ENCODE assay signal across 2 cellular contexts in genomic region chr20:31985152-31985551, GRCh38.
TF ChIP-seq lines count a peak whose summit lies in the region.

No MANE protein-coding gene starts in this region.

TF ChIP-seq in HEK293, 187 proteins besides CTCF, POLR2A, EP300 and RAD21 (continued from another document):
- TF ChIP-seq ZBTB26 (tag by site-specific recombination; optimal IDR thresholded peaks at IDR 0.05) (no peak), ZFP3 (tag by site-specific recombination; IDR thresholded peaks at IDR 0.05; ENCODE audit: low read depth) (no peak), ZNF2 (tag by site-specific recombination; IDR thresholded peaks at IDR 0.05) (no peak), SP3 (tag by site-specific recombination; IDR thresholded peaks at IDR 0.05) (no peak), ZNF623 (tag by site-specific recombination; IDR thresholded peaks at IDR 0.05) (no peak), GLI4 (tag by site-specific recombination; IDR thresholded peaks at IDR 0.05) (no peak), ZNF223 (tag by site-specific recombination; IDR thresholded peaks at IDR 0.05) (no peak), ZNF16 (tag by site-specific recombination; IDR thresholded peaks at IDR 0.05; ENCODE audit: low read depth) (no peak), ZBTB17 (tag by site-specific recombination; IDR thresholded peaks at IDR 0.05) (0 out of 2 replicates have a peak, but pooled peaks have one; percentile 45), ZNF433 (tag by site-specific recombination; IDR thresholded peaks at IDR 0.05; ENCODE audit: low read depth) (no peak), ZNF133 (tag by site-specific recombination; IDR thresholded peaks at IDR 0.05) (no peak), ZNF548 (tag by site-specific recombination; IDR thresholded peaks at IDR 0.05) (no peak), ZNF514 (tag by site-specific recombination; IDR thresholded peaks at IDR 0.05) (no peak), ZIC2 (tag by site-specific recombination; IDR thresholded peaks at IDR 0.05) (peak; percentile 68)
- TF ChIP-seq, protein P1, sequence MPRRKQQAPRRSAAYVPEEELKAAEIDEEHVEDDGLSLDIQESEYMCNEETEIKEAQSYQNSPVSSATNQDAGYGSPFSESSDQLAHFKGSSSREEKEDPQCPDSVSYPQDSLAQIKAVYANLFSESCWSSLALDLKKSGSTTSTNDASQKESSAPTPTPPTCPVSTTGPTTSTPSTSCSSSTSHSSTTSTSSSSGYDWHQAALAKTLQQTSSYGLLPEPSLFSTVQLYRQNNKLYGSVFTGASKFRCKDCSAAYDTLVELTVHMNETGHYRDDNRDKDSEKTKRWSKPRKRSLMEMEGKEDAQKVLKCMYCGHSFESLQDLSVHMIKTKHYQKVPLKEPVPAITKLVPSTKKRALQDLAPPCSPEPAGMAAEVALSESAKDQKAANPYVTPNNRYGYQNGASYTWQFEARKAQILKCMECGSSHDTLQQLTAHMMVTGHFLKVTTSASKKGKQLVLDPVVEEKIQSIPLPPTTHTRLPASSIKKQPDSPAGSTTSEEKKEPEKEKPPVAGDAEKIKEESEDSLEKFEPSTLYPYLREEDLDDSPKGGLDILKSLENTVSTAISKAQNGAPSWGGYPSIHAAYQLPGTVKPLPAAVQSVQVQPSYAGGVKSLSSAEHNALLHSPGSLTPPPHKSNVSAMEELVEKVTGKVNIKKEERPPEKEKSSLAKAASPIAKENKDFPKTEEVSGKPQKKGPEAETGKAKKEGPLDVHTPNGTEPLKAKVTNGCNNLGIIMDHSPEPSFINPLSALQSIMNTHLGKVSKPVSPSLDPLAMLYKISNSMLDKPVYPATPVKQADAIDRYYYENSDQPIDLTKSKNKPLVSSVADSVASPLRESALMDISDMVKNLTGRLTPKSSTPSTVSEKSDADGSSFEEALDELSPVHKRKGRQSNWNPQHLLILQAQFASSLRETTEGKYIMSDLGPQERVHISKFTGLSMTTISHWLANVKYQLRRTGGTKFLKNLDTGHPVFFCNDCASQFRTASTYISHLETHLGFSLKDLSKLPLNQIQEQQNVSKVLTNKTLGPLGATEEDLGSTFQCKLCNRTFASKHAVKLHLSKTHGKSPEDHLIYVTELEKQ (tag by site-specific recombination; IDR thresholded peaks at IDR 0.05; ENCODE audit: borderline replicate concordance), result no peak
- TF ChIP-seq, protein P2, sequence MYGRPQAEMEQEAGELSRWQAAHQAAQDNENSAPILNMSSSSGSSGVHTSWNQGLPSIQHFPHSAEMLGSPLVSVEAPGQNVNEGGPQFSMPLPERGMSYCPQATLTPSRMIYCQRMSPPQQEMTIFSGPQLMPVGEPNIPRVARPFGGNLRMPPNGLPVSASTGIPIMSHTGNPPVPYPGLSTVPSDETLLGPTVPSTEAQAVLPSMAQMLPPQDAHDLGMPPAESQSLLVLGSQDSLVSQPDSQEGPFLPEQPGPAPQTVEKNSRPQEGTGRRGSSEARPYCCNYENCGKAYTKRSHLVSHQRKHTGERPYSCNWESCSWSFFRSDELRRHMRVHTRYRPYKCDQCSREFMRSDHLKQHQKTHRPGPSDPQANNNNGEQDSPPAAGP (tag by site-specific recombination; IDR thresholded peaks at IDR 0.05), result no peak

TF ChIP-seq in H1, 55 proteins besides CTCF, POLR2A, EP300 and RAD21 (continued from another document):
- TF ChIP-seq BRCA1 (IDR thresholded peaks at IDR 0.05; ENCODE audit: low read depth, low read length) (no peak), KDM1A (IDR thresholded peaks at IDR 0.05; ENCODE audit: borderline replicate concordance, low read length) (no peak), GTF2F1 (IDR thresholded peaks at IDR 0.05; ENCODE audit: borderline replicate concordance, low read depth, low read length) (no peak), CEBPB (IDR thresholded peaks at IDR 0.05; ENCODE audit: low read depth, low read length) (no peak), CHD2 (IDR thresholded peaks at IDR 0.05; ENCODE audit: low read length) (no peak), HDAC6 (IDR thresholded peaks at IDR 0.05; ENCODE audit: low read depth, low read length) (no peak), ASH2L (IDR thresholded peaks at IDR 0.05; ENCODE audit: low read length) (no peak)
TF ChIP-seq in H1: peak in this region for 0.
